Comparison of ENCODE assay signal across 8 cellular contexts in the genomic region with DNA sequence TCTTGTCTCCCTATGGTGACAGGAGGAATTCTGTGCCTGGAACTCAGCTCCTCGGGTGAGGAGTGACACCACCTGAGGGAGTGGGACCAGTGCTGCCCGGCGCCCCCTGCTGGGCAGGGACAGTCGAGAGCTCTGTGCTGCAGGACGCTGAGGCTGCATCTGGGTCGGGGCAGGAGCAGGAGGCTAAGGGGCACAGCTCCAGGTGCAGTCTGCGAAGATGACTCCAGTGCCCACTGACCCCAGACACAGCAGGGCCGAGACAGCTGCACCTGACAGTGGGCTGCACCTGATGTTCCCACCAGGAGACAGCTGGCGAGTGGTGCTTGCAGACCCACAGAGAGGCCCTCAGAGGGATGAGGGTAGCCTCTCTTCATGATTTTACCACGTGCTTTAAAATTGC.
DNase-seq lines count a peak whose midpoint lies in the region; ATAC-seq and TF ChIP-seq lines count a peak whose summit lies in the region.

No MANE protein-coding gene starts in this region.

- no peak overlapping the region for H3K4me3 ChIP-seq in trophoblast cell (ENCODE audit: low read depth, low read length)

- H3K9me3 Mint-ChIP-seq in activated CD4-positive, alpha-beta T cell treated with anti-CD3 and anti-CD28 coated beads, Interleukin-2, amount 10 ng/mL, durations not matched to agents 7 days and 5 days = no peaks in the 10 kb centered on the region

- H3K18ac ChIP-seq in trophoblast cell (ENCODE audit: low read length) = no peak overlapping the region

- ATAC-seq in HG03280 (IDR thresholded peaks at IDR 0.05; ENCODE audit: unreplicated experiment) = peak; percentile 50

- H2BK12ac ChIP-seq in trophoblast cell (ENCODE audit: low read length) = no peak overlapping the region

- peak; percentile 62 for DNase-seq in COLO668 (lab: John Stamatoyannopoulos, UW; ENCODE audit: unreplicated experiment)
- DNase-seq in activated CD4-positive, alpha-beta T cell treated with anti-CD3 and anti-CD28 coated beads, Interleukin-2, amount 10 ng/mL, durations not matched to agents 7 days and 5 days = peak; percentile 56
- peak; percentile 24 to 54 for DNase-seq in erythroblast (lab: John Stamatoyannopoulos, UW)
- DNase-seq in trophoblast cell = peak; percentile 42 to 78
- no peak for DNase-seq in cerebellar nuclear complex (lab: John Stamatoyannopoulos, UW)
- no peak for DNase-seq in NCI-H2081 treated with DMSO at 0.1 percent for 48 hours (lab: John Stamatoyannopoulos, UW)
- no peak for DNase-seq in NCI-H510A (lab: John Stamatoyannopoulos, UW)

- H3K36me3 Mint-ChIP-seq in activated CD4-positive, alpha-beta T cell treated with anti-CD3 and anti-CD28 coated beads, Interleukin-2, amount 10 ng/mL, durations not matched to agents 7 days and 5 days (ENCODE audit: low read depth) = peaks cover 11% of the 10 kb centered on the region

- H3K9me3 ChIP-seq in trophoblast cell (ENCODE audit: insufficient read depth, low read depth, low read length) = peaks cover 2% of the 10 kb centered on the region

- H3K4me2 ChIP-seq in trophoblast cell (ENCODE audit: low read length) = no peak overlapping the region

- CTCF ChIA-PET in activated CD4-positive, alpha-beta T cell treated with anti-CD3 and anti-CD28 coated beads, Interleukin-2, amount 10 ng/mL, durations not matched to agents 7 days and 5 days (lab: Charles Lee) = interaction anchor here (0.6 to 1.6 kb wide), 5 partner anchors 8 to 54 kb away, joined by 3 to 8 read pairs (median 4); no protein-coding TSS in a partner anchor

- no peak overlapping the region for H3K4me3 Mint-ChIP-seq in activated CD4-positive, alpha-beta T cell treated with anti-CD3 and anti-CD28 coated beads, Interleukin-2, amount 10 ng/mL, durations not matched to agents 7 days and 5 days

- H4K91ac ChIP-seq in trophoblast cell (ENCODE audit: low read depth, low read length) = no peak overlapping the region

- POLR2A ChIA-PET in activated CD4-positive, alpha-beta T cell treated with anti-CD3 and anti-CD28 coated beads, Interleukin-2, amount 10 ng/mL, durations not matched to agents 7 days and 5 days (lab: Charles Lee) = no interaction called here

- H3K9ac ChIP-seq in trophoblast cell (ENCODE audit: low read length) = no peak overlapping the region

- H3K79me1 ChIP-seq in trophoblast cell (ENCODE audit: low read length) = no peaks in the 10 kb centered on the region

- no peaks in the 10 kb centered on the region for H3K79me2 ChIP-seq in trophoblast cell (ENCODE audit: control insufficient read depth, insufficient read depth, low read length, poor library complexity)

- H2AK5ac ChIP-seq in trophoblast cell (ENCODE audit: low read length) = no peak overlapping the region

- no peak overlapping the region for H2BK5ac ChIP-seq in trophoblast cell (ENCODE audit: low read depth, low read length, poor library complexity)

- TF ChIP-seq POLR2A in erythroblast (IDR thresholded peaks at IDR 0.05; ENCODE audit: low read length) = no peak

- no peak overlapping the region for H4K8ac ChIP-seq in trophoblast cell (ENCODE audit: low read depth, low read length)

- H2BK120ac ChIP-seq in trophoblast cell (ENCODE audit: insufficient read depth, low read length, poor library complexity) = no peak overlapping the region

- H4K12ac ChIP-seq in trophoblast cell (ENCODE audit: low read depth, low read length) = no peak overlapping the region

- no peak overlapping the region for H3K4ac ChIP-seq in trophoblast cell (ENCODE audit: low read depth, low read length)

- no peaks in the 10 kb centered on the region for H3K27me3 Mint-ChIP-seq in activated CD4-positive, alpha-beta T cell treated with anti-CD3 and anti-CD28 coated beads, Interleukin-2, amount 10 ng/mL, durations not matched to agents 7 days and 5 days

- no peaks in the 10 kb centered on the region for H3K36me3 ChIP-seq in trophoblast cell (ENCODE audit: control insufficient read depth in 1 of 2, insufficient read depth in 2 of 2, low read length in 2 of 2)

- H3K27ac Mint-ChIP-seq in activated CD4-positive, alpha-beta T cell treated with anti-CD3 and anti-CD28 coated beads, Interleukin-2, amount 10 ng/mL, durations not matched to agents 7 days and 5 days = no peak overlapping the region

- H3K27ac ChIP-seq in trophoblast cell (ENCODE audit: low read depth, low read length) = no peak overlapping the region

- H3K27me3 ChIP-seq in trophoblast cell (ENCODE audit: insufficient read depth, low read length) = no peaks in the 10 kb centered on the region

- no peaks in the 10 kb centered on the region for H3K4me1 ChIP-seq in trophoblast cell (ENCODE audit: control insufficient read depth in 1 of 2, insufficient read depth in 2 of 2, low read length in 2 of 2)

- H2AFZ ChIP-seq in trophoblast cell (ENCODE audit: insufficient read depth, low read length, poor library complexity) = no peak overlapping the region

- no peak overlapping the region for H3K14ac ChIP-seq in trophoblast cell (ENCODE audit: low read length)

- WGBS in trophoblast cell (ENCODE audit: extremely low coverage, insufficient coverage, insufficient read length) = no CpG with 5 or more reads among the region's 10 CpGs

- H3K23ac ChIP-seq in trophoblast cell (ENCODE audit: low read length) = no peak overlapping the region

- H3K4me1 Mint-ChIP-seq in activated CD4-positive, alpha-beta T cell treated with anti-CD3 and anti-CD28 coated beads, Interleukin-2, amount 10 ng/mL, durations not matched to agents 7 days and 5 days = no peaks in the 10 kb centered on the region

Comparison
In these comparisons a context has a peak if more than half of its experiments do, and no peak if none do; other contexts are left out.
1. DNase-seq: peak in COLO668 (single experiment), activated CD4-positive, alpha-beta T cell treated with anti-CD3 and anti-CD28 coated beads, Interleukin-2, amount 10 ng/mL, durations not matched to agents 7 days and 5 days (single experiment), erythroblast (2 of 2) and trophoblast cell (2 of 2); none in cerebellar nuclear complex (0 of 2), NCI-H2081 treated with DMSO at 0.1 percent for 48 hours (single experiment) and NCI-H510A (single experiment).